Comparison of ENCODE assay signal across 24 cellular contexts in the genomic region with DNA sequence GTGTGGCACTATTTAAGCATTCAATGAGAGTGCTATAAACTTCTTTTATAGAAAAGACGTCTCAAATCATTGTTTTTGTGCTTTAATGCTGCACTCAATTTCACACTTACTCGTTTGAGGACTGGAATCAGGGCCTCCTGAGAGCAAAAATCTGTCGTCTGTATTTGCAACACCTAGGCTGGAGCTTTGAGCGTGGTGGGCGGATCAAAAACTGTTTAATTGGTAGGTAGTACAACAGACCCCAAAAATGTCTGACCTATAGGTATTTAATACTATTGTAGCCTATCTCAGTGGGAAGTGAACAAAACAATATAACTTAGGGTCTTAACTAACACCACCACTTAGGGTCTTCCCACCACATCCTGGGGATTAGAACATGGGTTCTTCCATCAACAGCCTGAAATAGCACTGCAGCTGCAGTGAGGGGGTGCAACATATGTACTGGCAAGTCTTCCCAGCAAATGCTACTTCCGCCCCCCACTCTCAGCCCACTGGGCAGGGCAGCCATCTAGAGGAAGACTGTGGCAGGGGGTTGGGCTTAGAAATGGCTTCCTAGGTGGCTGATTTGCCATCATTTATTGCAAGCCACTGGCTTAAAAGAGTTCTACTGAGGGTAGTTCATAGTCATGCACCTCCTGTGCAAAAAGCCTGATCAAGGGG. TPM values are rescaled to one million over a fixed set of nuclear protein-coding genes. Genes with fewer than 3 reads are reported as not detected.
DNase-seq lines count a peak whose midpoint lies in the region; ATAC-seq and TF ChIP-seq lines count a peak whose summit lies in the region.
"Had no signal": no experiment of that assay in that cellular context is flagged by ENCODE, and none has a peak within 500 bp of the region (broad histone marks: within the 10 kb centered on the region; RNA-seq: fewer than 3 reads in every experiment).

No MANE protein-coding gene starts in this region.

- no peak overlapping the region for H3K4me3 Mint-ChIP-seq in activated T-cell treated with anti-CD3 and anti-CD28 coated beads, Interleukin-2, amount 50 U/mL, for 24 hours
- H3K4me3 Mint-ChIP-seq in activated T-cell treated with anti-CD3 and anti-CD28 coated beads, Interleukin-2, amount 50 U/mL, for 4 hours = no peak overlapping the region
- H3K4me3 Mint-ChIP-seq in IgD-negative memory B cell = peak overlapping the region in 1 of 4 donors; percentile 4
- no peak overlapping the region for H3K4me3 Mint-ChIP-seq in stimulated activated naive B cell treated with anti-CD40 and anti-IgM and Interleukin-4, amounts not matched to agents 10 μg/mL and 1 μg/mL and 100 μg/mL, for 72 hours

- DNase-seq in activated T-cell treated with anti-CD3 and anti-CD28 coated beads, Interleukin-2, amount 50 U/mL, for 24 hours = no peak
- DNase-seq in activated T-cell treated with anti-CD3 and anti-CD28 coated beads, Interleukin-2, amount 50 U/mL, for 4 hours = no peak
- DNase-seq in dorsolateral prefrontal cortex (no peak), GDM1 (lab: John Stamatoyannopoulos, UW) (no peak), epidermal melanocyte (ENCODE audit: insufficient read length, low spot score) (no peak)
- DNase-seq in stimulated activated naive B cell treated with anti-CD40 and anti-IgM and Interleukin-4, amounts not matched to agents 10 μg/mL and 1 μg/mL and 100 μg/mL, for 72 hours = no peak
- DNase-seq: activated CD4-positive, CD25-positive, alpha-beta regulatory T cell; activated CD8-positive, alpha-beta memory T cell treated with anti-CD3 and anti-CD28 coated beads, Interleukin-2, amount 10 ng/mL, durations not matched to agents 7 days and 5 days; activated effector memory CD4-positive, alpha-beta T cell treated with anti-CD3 and anti-CD28 coated beads, Interleukin-2, amount 50 U/mL, for 16 hours; C1 segment of cervical spinal cord; dermis blood vessel endothelial cell; foreskin fibroblast; hippocampal formation; MV-4-11; NCI-H187 treated with DMSO at 0.1 percent for 48 hours; NCI-H2227 treated with DMSO at 0.1 percent for 48 hours; NCI-H748 treated with DMSO at 0.1 percent for 48 hours; OCI-M1 had no signal

- H3K9me3 Mint-ChIP-seq in activated T-cell treated with anti-CD3 and anti-CD28 coated beads, Interleukin-2, amount 50 U/mL, for 24 hours = no peaks in the 10 kb centered on the region
- no peaks in the 10 kb centered on the region for H3K9me3 Mint-ChIP-seq in activated T-cell treated with anti-CD3 and anti-CD28 coated beads, Interleukin-2, amount 50 U/mL, for 4 hours
- H3K9me3 Mint-ChIP-seq in IgD-negative memory B cell = no peaks in the 10 kb centered on the region
- no peaks in the 10 kb centered on the region for H3K9me3 Mint-ChIP-seq in stimulated activated naive B cell treated with anti-CD40 and anti-IgM and Interleukin-4, amounts not matched to agents 10 μg/mL and 1 μg/mL and 100 μg/mL, for 72 hours

- intact Hi-C loops in dorsolateral prefrontal cortex (cut with DNase I) = no loop called here

- H3K27ac ChIP-seq in dorsolateral prefrontal cortex = peak overlapping the region in 35 of 59 donors; percentile 0 to 75 (median 45)
- H3K27ac ChIP-seq: cardiac muscle cell, epithelial cell of prostate, KMS-11, right atrium auricular region had no signal

- H3K4me3 ChIP-seq in dorsolateral prefrontal cortex = no peak overlapping the region
- H3K4me3 ChIP-seq: cardiac muscle cell, right atrium auricular region had no signal

- peaks cover 35% of the 10 kb centered on the region for H3K4me1 Mint-ChIP-seq in activated T-cell treated with anti-CD3 and anti-CD28 coated beads, Interleukin-2, amount 50 U/mL, for 24 hours (ENCODE audit: low read depth)
- peaks cover 40% of the 10 kb centered on the region for H3K4me1 Mint-ChIP-seq in activated T-cell treated with anti-CD3 and anti-CD28 coated beads, Interleukin-2, amount 50 U/mL, for 4 hours (ENCODE audit: low read depth)
- H3K4me1 Mint-ChIP-seq in IgD-negative memory B cell = peaks cover 27 to 34% (median 34%) of the 10 kb centered on the region in 3 donors
- H3K4me1 Mint-ChIP-seq in stimulated activated naive B cell treated with anti-CD40 and anti-IgM and Interleukin-4, amounts not matched to agents 10 μg/mL and 1 μg/mL and 100 μg/mL, for 72 hours = peaks cover 13 to 45% of the 10 kb centered on the region in 2 donors

- TF ChIP-seq CTCF in dorsolateral prefrontal cortex (IDR thresholded peaks at IDR 0.05 in 54 of 56, conservative IDR thresholded peaks at IDR 0.05 in 2 of 56; ENCODE audit: low read depth in 1 of 56, partially characterized antibody in 56 of 56) = no peak

- no peak for ATAC-seq in activated T-cell treated with anti-CD3 and anti-CD28 coated beads, Interleukin-2, amount 50 U/mL, for 4 hours
- no peak for ATAC-seq in stimulated activated naive B cell treated with anti-CD40 and anti-IgM and Interleukin-4, amounts not matched to agents 10 μg/mL and 1 μg/mL and 100 μg/mL, for 72 hours (replicated peaks)
- no peak for ATAC-seq in HG03469 (IDR thresholded peaks at IDR 0.05; ENCODE audit: unreplicated experiment)

- no peaks in the 10 kb centered on the region for H3K27me3 ChIP-seq in dorsolateral prefrontal cortex
- H3K27me3 ChIP-seq: cardiac muscle cell, right atrium auricular region had no signal

- peaks cover 67% of the 10 kb centered on the region for H3K36me3 Mint-ChIP-seq in activated T-cell treated with anti-CD3 and anti-CD28 coated beads, Interleukin-2, amount 50 U/mL, for 24 hours (ENCODE audit: low read depth)
- H3K36me3 Mint-ChIP-seq in activated T-cell treated with anti-CD3 and anti-CD28 coated beads, Interleukin-2, amount 50 U/mL, for 4 hours (ENCODE audit: insufficient read depth) = peaks cover 15% of the 10 kb centered on the region
- H3K36me3 Mint-ChIP-seq in IgD-negative memory B cell = peaks cover 5% of the 10 kb centered on the region
- peaks cover 30 to 43% of the 10 kb centered on the region in 2 donors for H3K36me3 Mint-ChIP-seq in stimulated activated naive B cell treated with anti-CD40 and anti-IgM and Interleukin-4, amounts not matched to agents 10 μg/mL and 1 μg/mL and 100 μg/mL, for 72 hours

- H3K27me3 Mint-ChIP-seq in activated T-cell treated with anti-CD3 and anti-CD28 coated beads, Interleukin-2, amount 50 U/mL, for 24 hours = no peaks in the 10 kb centered on the region
- H3K27me3 Mint-ChIP-seq in activated T-cell treated with anti-CD3 and anti-CD28 coated beads, Interleukin-2, amount 50 U/mL, for 4 hours (ENCODE audit: low read depth) = no peaks in the 10 kb centered on the region
- H3K27me3 Mint-ChIP-seq in IgD-negative memory B cell = no peaks in the 10 kb centered on the region
- H3K27me3 Mint-ChIP-seq in stimulated activated naive B cell treated with anti-CD40 and anti-IgM and Interleukin-4, amounts not matched to agents 10 μg/mL and 1 μg/mL and 100 μg/mL, for 72 hours = no peaks in the 10 kb centered on the region
- H3K27me3 Mint-ChIP-seq: activated CD8-positive, alpha-beta memory T cell treated with anti-CD3 and anti-CD28 coated beads, Interleukin-2, amount 10 ng/mL, durations not matched to agents 7 days and 5 days had no signal

- peak overlapping the region; percentile 75 for H3K27ac Mint-ChIP-seq in activated T-cell treated with anti-CD3 and anti-CD28 coated beads, Interleukin-2, amount 50 U/mL, for 24 hours
- H3K27ac Mint-ChIP-seq in IgD-negative memory B cell = peak overlapping the region; percentile 39 to 85 (median 78)
- H3K27ac Mint-ChIP-seq in stimulated activated naive B cell treated with anti-CD40 and anti-IgM and Interleukin-4, amounts not matched to agents 10 μg/mL and 1 μg/mL and 100 μg/mL, for 72 hours = peak overlapping the region; percentile 62

RNA-seq across cellular contexts. Expression of gene CD46, which starts 48.3 kb away (rescaled TPM):
- 10 to 100 TPM; 58.0 to 69.8 (median 63.5) TPM for total RNA-seq in activated T-cell treated with anti-CD3 and anti-CD28 coated beads, Interleukin-2, amount 50 U/mL, for 4 hours
- 67.2 TPM for polyA plus RNA-seq in IgD-negative memory B cell
- 100 to 1,000 TPM in 54 of 120 experiments, 10 to 100 TPM in 66; 55.7 to 149 (median 97.5) TPM for total RNA-seq in dorsolateral prefrontal cortex
